27 cellular contexts compared by ENCODE assay signal in the genomic region with DNA sequence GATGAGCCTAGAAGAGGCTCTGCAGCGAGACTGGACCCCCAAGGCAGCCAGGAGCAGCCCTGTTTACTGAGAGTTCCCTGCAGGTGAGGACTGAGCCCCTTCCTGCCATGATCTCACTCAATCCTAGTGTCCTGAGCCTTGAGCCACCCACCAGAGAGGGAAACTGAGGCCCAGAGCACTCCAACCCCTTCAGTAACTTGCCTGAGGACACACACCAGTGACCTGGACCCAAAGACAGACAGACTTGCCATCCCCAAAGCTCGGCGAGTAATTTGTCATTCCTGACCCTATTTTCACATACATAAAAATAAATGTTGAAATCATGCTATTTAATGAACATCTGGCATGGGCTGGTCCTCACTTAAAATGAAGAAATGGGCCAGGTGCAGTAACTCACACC. TPM values are rescaled to one million over a fixed set of nuclear protein-coding genes. Genes with fewer than 3 reads are reported as not detected.
"Had no signal": no experiment of that assay in that cellular context is flagged by ENCODE, and none has a peak within 500 bp of the region (broad histone marks: within the 10 kb centered on the region; RNA-seq: fewer than 3 reads in every experiment).

No MANE protein-coding gene starts in this region.

- H3K27ac ChIP-seq: adrenal gland, Peyer's patch, RWPE1, SJSA1 had no signal

- H3K9me3 ChIP-seq: adrenal gland, Peyer's patch, SJSA1 had no signal

- H3K36me3 ChIP-seq: adrenal gland, Peyer's patch, SJSA1 had no signal

- H3K4me3 ChIP-seq: adrenal gland, Peyer's patch, SJSA1 had no signal

- DNase-seq: activated CD4-positive, alpha-beta T cell treated with anti-CD3 and anti-CD28 coated beads for 48 hours; activated CD4-positive, alpha-beta T cell treated with anti-CD3 and anti-CD28 coated beads, Interleukin-2, amount 50 U/mL, for 4 hours; activated CD4-positive, CD25-positive, alpha-beta regulatory T cell treated with anti-CD3 and anti-CD28 coated beads, Interleukin-2, amount 50 U/mL, for 72 hours; activated CD8-positive, alpha-beta memory T cell treated with anti-CD3 and anti-CD28 coated beads, Interleukin-2, amount 50 U/mL, for 48 hours; activated CD8-positive, alpha-beta T cell treated with anti-CD3 and anti-CD28 coated beads, Interleukin-2, amount 10 ng/mL, durations not matched to agents 7 days and 5 days; activated naive CD4-positive, alpha-beta T cell treated with anti-CD3 and anti-CD28 coated beads, Interleukin-2, amount 50 U/mL, for 16 hours; activated naive CD8-positive, alpha-beta T cell treated with anti-CD3 and anti-CD28 coated beads, Interleukin-2, amount 10 ng/mL, durations not matched to agents 7 days and 5 days; activated T-cell treated with anti-CD3 and anti-CD28 coated beads, Interleukin-2, amount 50 U/mL, for 1 hour; adrenal gland; anterior cingulate cortex; NCI-H1092; NCI-H1417 treated with DMSO at 0.1 percent for 48 hours; NCI-H1694; NCI-H2029; NCI-H2107; NCI-H2171 treated with DMSO at 0.1 percent for 48 hours; NCI-H226; NCI-H526; NCI-H82; Peyer's patch; Right ventricle myocardium superior had no signal

- ATAC-seq: activated CD8-positive, alpha-beta T cell treated with anti-CD3 and anti-CD28 coated beads, Interleukin-2, amount 10 ng/mL, durations not matched to agents 7 days and 5 days; SK-N-SH treated with all-trans-retinoic acid at 6 μM for 48 hours; WTC11 had no signal

- H3K4me1 ChIP-seq: adrenal gland, Peyer's patch had no signal

- H3K27me3 ChIP-seq: Peyer's patch, SJSA1 had no signal

RNA-seq across cellular contexts. Expression of a gene that starts 16.7 kb away (rescaled TPM):
- total RNA-seq: activated CD8-positive, alpha-beta T cell treated with anti-CD3 and anti-CD28 coated beads, Interleukin-2, amount 10 ng/mL, durations not matched to agents 7 days and 5 days; activated naive CD8-positive, alpha-beta T cell treated with anti-CD3 and anti-CD28 coated beads, Interleukin-2, amount 10 ng/mL, durations not matched to agents 7 days and 5 days; LHCN-M2; MCF 10A; SJSA1 had no signal
